Comparison of ENCODE assay signal across 15 cellular contexts in the genomic region with DNA sequence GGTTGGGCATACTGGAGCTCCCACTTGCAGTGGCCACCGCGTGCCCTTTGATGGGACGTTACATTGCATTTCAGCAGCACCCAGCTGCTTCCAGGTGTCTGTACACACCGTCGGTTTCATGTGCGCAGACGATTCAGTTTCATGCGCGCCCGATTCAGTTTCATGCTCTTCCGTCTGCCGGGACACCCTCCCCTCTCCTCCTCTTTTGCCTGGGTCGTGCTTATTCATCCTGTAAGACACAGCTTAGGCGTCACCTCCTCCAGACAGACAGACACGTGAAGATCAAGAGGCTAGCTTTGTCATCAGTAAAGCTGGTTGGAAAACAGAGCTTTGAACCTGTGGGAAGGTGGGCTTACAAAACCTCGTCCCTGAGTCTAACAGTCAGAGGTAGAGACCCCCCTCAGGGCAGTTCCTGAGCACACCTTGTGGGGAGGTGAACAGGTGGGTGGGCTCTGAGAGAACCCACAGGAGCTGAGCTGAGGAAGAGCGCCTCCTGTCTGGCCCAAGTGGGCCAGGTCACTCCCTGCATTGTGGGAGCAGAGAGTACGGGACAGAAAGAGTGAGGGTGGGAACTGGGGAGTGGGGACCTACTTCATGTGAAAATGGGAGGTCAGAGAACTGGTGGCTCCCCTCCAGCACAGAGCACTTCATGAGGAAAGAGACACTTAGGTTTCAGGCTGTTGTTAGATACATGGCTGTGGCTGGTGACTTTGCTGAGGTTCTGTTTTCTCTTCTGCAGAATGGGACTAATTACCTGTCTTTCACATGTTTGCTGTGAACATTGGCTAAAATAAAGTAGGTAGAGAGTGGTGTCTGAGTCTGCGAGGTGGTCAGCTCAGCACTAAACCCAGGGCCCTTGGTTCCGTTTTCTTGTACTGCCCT.
DNase-seq lines count a peak whose midpoint lies in the region; ATAC-seq and TF ChIP-seq lines count a peak whose summit lies in the region.
"Had no signal": no experiment of that assay in that cellular context is flagged by ENCODE, and none has a peak within 500 bp of the region (broad histone marks: within the 10 kb centered on the region; RNA-seq: fewer than 3 reads in every experiment).

No MANE protein-coding gene starts in this region.

- no peaks in the 10 kb centered on the region for H3K79me1 ChIP-seq in H9 (ENCODE audit: insufficient read depth, low read depth, low read length, poor library complexity, severe bottlenecking)
- no peaks in the 10 kb centered on the region for H3K79me1 ChIP-seq in neuronal stem cell (ENCODE audit: low read depth, low read length)

- peaks cover 21 to 43% of the 10 kb centered on the region in 2 experiments for H3K4me1 Mint-ChIP-seq in H9

- H2BK12ac ChIP-seq in H9 (ENCODE audit: insufficient read length, low read depth, low read length) (no peak overlapping the region), neuronal stem cell (ENCODE audit: low read length) (peak overlapping the region; percentile 77)

- H4K5ac ChIP-seq in H9 (ENCODE audit: insufficient read length, low read depth, low read length) = no peak overlapping the region

- no peak overlapping the region for H2BK120ac ChIP-seq in H9 (ENCODE audit: low read depth, low read length, poor library complexity, severe bottlenecking)
- no peak overlapping the region for H2BK120ac ChIP-seq in neuronal stem cell (ENCODE audit: low read depth, low read length)

- H4K91ac ChIP-seq in H9 (ENCODE audit: insufficient read length, low read depth, low read length) = no peak overlapping the region
- no peak overlapping the region for H4K91ac ChIP-seq in neuronal stem cell (ENCODE audit: low read depth, low read length, poor library complexity)

- H2AK5ac ChIP-seq in H9 (ENCODE audit: insufficient read length, low read length) (no peak overlapping the region), neuronal stem cell (ENCODE audit: low read depth, low read length) (no peak overlapping the region)

- no peaks in the 10 kb centered on the region for H3K79me2 ChIP-seq in H9 (ENCODE audit: insufficient read depth, low read length)

- H3K14ac ChIP-seq in H9 (ENCODE audit: insufficient read depth, low read length) (no peak overlapping the region), neuronal stem cell (ENCODE audit: low read length) (no peak overlapping the region)

- peaks cover 25% of the 10 kb centered on the region for H3K27me3 Mint-ChIP-seq in H9 (ENCODE audit: low read depth)
- H3K27me3 Mint-ChIP-seq: B cell had no signal

- no peaks in the 10 kb centered on the region for H3K4me1 ChIP-seq in H9 (ENCODE audit: insufficient read depth, low read length)
- H3K4me1 ChIP-seq in esophagus (ENCODE audit: control insufficient read depth in 2 of 2, insufficient read depth in 2 of 2, low read length in 1 of 2) = peaks cover 6 to 23% of the 10 kb centered on the region in 2 donors
- peaks cover 34 to 41% of the 10 kb centered on the region in 2 donors for H3K4me1 ChIP-seq in neuronal stem cell (ENCODE audit: control insufficient read depth in 2 of 2, insufficient read depth in 1 of 2, low read depth in 1 of 2, low read length in 2 of 2)
- peaks cover 11% of the 10 kb centered on the region for H3K4me1 ChIP-seq in mucosa of descending colon (ENCODE audit: low read depth)

- H3K27ac ChIP-seq in H9 (ENCODE audit: insufficient read length, low read depth, low read length) (no peak overlapping the region), esophagus (ENCODE audit: low read depth in 2 of 2, low read length in 1 of 2) (peak overlapping the region; percentile 58 to 66), neuronal stem cell (replicated peaks; ENCODE audit: low read length) (no peak overlapping the region)

- H2BK20ac ChIP-seq in H9 (ENCODE audit: low read depth, low read length, poor library complexity, severe bottlenecking) = no peak overlapping the region

- no peak overlapping the region for H2BK15ac ChIP-seq in H9 (ENCODE audit: low read depth, low read length)
- no peak overlapping the region for H2BK15ac ChIP-seq in neuronal stem cell (ENCODE audit: low read length)

- H2AFZ ChIP-seq in H9 (ENCODE audit: low read length) = no peak overlapping the region
- no peak overlapping the region for H2AFZ ChIP-seq in neuronal stem cell (ENCODE audit: low read length)

- H3K9me3 ChIP-seq in H9 (ENCODE audit: control insufficient read depth, low read depth, low read length) = no peaks in the 10 kb centered on the region
- no peaks in the 10 kb centered on the region for H3K9me3 ChIP-seq in esophagus (ENCODE audit: control insufficient read depth in 2 of 2, insufficient read depth in 1 of 2, low read depth in 1 of 2, low read length in 1 of 2)
- H3K9me3 ChIP-seq in neuronal stem cell (replicated peaks in 1 of 2; ENCODE audit: control insufficient read depth in 2 of 2, insufficient read depth in 1 of 2, low read depth in 1 of 2, low read length in 2 of 2) = no peaks in the 10 kb centered on the region
- H3K9me3 ChIP-seq in mucosa of descending colon = no peaks in the 10 kb centered on the region

- H3K9ac ChIP-seq in H9 (ENCODE audit: extremely low read depth, insufficient read length, low read length) = no peak overlapping the region
- H3K9ac ChIP-seq in neuronal stem cell (ENCODE audit: low read depth, low read length, poor library complexity) = no peak overlapping the region

- WGBS in H9 (ENCODE audit: extremely low coverage, insufficient read length, low lambda C conversion rate) = no CpG with 5 or more reads among the region's 20 CpGs
- WGBS in esophagus, 2 donors = 89 to 90% methylated on average over 20 of the region's 20 CpGs
- WGBS in neuronal stem cell (ENCODE audit: extremely low coverage in 2 of 2, insufficient read length in 2 of 2, insufficient replicate concordance in 1 of 2), 2 donors = no CpG with 5 or more reads among the region's 20 CpGs

- H4K8ac ChIP-seq in H9 (replicated peaks; ENCODE audit: insufficient read length, low read depth, low read length) = no peak overlapping the region
- H4K8ac ChIP-seq in neuronal stem cell (ENCODE audit: low read depth, low read length) = no peak overlapping the region

- no peak overlapping the region for H3K18ac ChIP-seq in H9 (ENCODE audit: insufficient read length, low read depth, low read length)
- peak overlapping the region; percentile 53 for H3K18ac ChIP-seq in neuronal stem cell (ENCODE audit: low read length)

- peaks cover 0 to 3% of the 10 kb centered on the region in 2 donors for H3K36me3 ChIP-seq in esophagus (ENCODE audit: control insufficient read depth in 2 of 2, insufficient read depth in 2 of 2, low read length in 1 of 2)
- H3K36me3 ChIP-seq in neuronal stem cell (replicated peaks in 1 of 2; ENCODE audit: control insufficient read depth in 2 of 2, insufficient read depth in 2 of 2, low read length in 2 of 2) = no peaks in the 10 kb centered on the region
- no peaks in the 10 kb centered on the region for H3K36me3 ChIP-seq in mucosa of descending colon (ENCODE audit: low read depth)

- no peak for DNase-seq in H9
- peak; percentile 94 for DNase-seq in NCI-H526 treated with DMSO at 0.1 percent for 48 hours (lab: John Stamatoyannopoulos, UW)
- DNase-seq in neuronal stem cell (ENCODE audit: low spot score) = no peak
- no peak for DNase-seq in mucosa of descending colon
- no peak for DNase-seq in T1000 (lab: John Stamatoyannopoulos, UW)
- DNase-seq in GOT3 (lab: John Stamatoyannopoulos, UW) = no peak
- DNase-seq: CD8-positive, alpha-beta T cell; GF-D8; Kasumi-1; NCI-H1417 treated with DMSO at 0.1 percent for 48 hours; NCI-H2081; NCI-H345; SIG-M5 had no signal

- H3K9me3 Mint-ChIP-seq in H9 = peaks cover 0 to 4% of the 10 kb centered on the region in 2 experiments; a peak in 2 of 5 replicates
- H3K9me3 Mint-ChIP-seq: CD8-positive, alpha-beta T cell had no signal

- no peak overlapping the region for H3T11ph ChIP-seq in H9 (ENCODE audit: low read length)

- H3K4me2 ChIP-seq in H9 (ENCODE audit: insufficient read depth, insufficient read length, low read length) = no peak overlapping the region
- no peak overlapping the region for H3K4me2 ChIP-seq in neuronal stem cell (ENCODE audit: insufficient read depth, low read length, poor library complexity, severe bottlenecking)

- H2BK5ac ChIP-seq in H9 (ENCODE audit: insufficient read length, low read length) (no peak overlapping the region), neuronal stem cell (ENCODE audit: low read length) (no peak overlapping the region)

- no peak overlapping the region for H3K4me3 Mint-ChIP-seq in H9
- H3K4me3 Mint-ChIP-seq: B cell; CD8-positive, alpha-beta T cell had no signal

- H3K4ac ChIP-seq in H9 (ENCODE audit: low read depth, low read length) = no peak overlapping the region
- no peak overlapping the region for H3K4ac ChIP-seq in neuronal stem cell (ENCODE audit: low read length)

- H3K56ac ChIP-seq in H9 (ENCODE audit: insufficient read length, low read depth, low read length) = no peak overlapping the region

- no peaks in the 10 kb centered on the region for H3K36me3 Mint-ChIP-seq in H9 (ENCODE audit: insufficient read depth in 1 of 3, low read depth in 3 of 3)

- H3K23me2 ChIP-seq in H9 (ENCODE audit: insufficient read length, low read depth, low read length, poor library complexity, severe bottlenecking) = no peaks in the 10 kb centered on the region

- peak; percentile 36; the same call in 1 of the 3 replicates for TF ChIP-seq CTCF in H9 (conservative IDR thresholded peaks at IDR 0.05)
- no peak for TF ChIP-seq CTCF in mucosa of descending colon (IDR thresholded peaks at IDR 0.05)

- H3K4me3 ChIP-seq in esophagus (ENCODE audit: low read depth in 1 of 2, low read length in 2 of 2) = no peak overlapping the region
- H3K4me3 ChIP-seq in neuronal stem cell (ENCODE audit: low read length in 2 of 2) = no peak overlapping the region
- no peak overlapping the region for H3K4me3 ChIP-seq in mucosa of descending colon

- no peaks in the 10 kb centered on the region for H4K20me1 ChIP-seq in H9 (ENCODE audit: control insufficient read depth, insufficient read depth, insufficient read length)

- ATAC-seq in mucosa of descending colon = no peak
- ATAC-seq: CD8-positive, alpha-beta T cell had no signal

- no peak overlapping the region for H3K23ac ChIP-seq in H9 (ENCODE audit: insufficient read length, low read depth, low read length)
- H3K23ac ChIP-seq in neuronal stem cell (ENCODE audit: low read depth, low read length, poor library complexity) = no peak overlapping the region

- intact Hi-C loops in mucosa of descending colon (cut with DNase I, micrococcal nuclease) = loop anchor here (5.0 to 10.0 kb wide), 4 partner anchors 126 to 1356 kb away; no protein-coding TSS in a partner anchor

- peak overlapping the region in 2 of 3 experiments; percentile 4 to 26; a peak in 1 of 7 replicates for H3K27ac Mint-ChIP-seq in H9
- H3K27ac Mint-ChIP-seq: B cell; CD8-positive, alpha-beta T cell had no signal

- H3K27me3 ChIP-seq in H9 (ENCODE audit: insufficient read depth, low read length) (no peaks in the 10 kb centered on the region), esophagus (ENCODE audit: control insufficient read depth in 1 of 2, insufficient read depth in 2 of 2, low read length in 2 of 2) (no peaks in the 10 kb centered on the region), neuronal stem cell (ENCODE audit: control insufficient read depth in 3 of 3, insufficient read depth in 3 of 3, low read depth in 1 of 3, low read length in 3 of 3) (no peaks in the 10 kb centered on the region)

Comparison
In these comparisons a context has a peak if more than half of its experiments do, and no peak if none do; other contexts are left out.
1. H3K27ac ChIP-seq: peak in esophagus (2 of 2); none in H9 (single experiment) and neuronal stem cell (single experiment).